In genomic region chr19:8321760-8322637, GRCh38 we compare ENCODE assay signal across 8 cellular contexts. TPM values are rescaled to one million over a fixed set of nuclear protein-coding genes. Genes with fewer than 3 reads are reported as not detected.
DNase-seq lines count a peak whose midpoint lies in the region; ATAC-seq and TF ChIP-seq lines count a peak whose summit lies in the region.

No MANE protein-coding gene starts in this region.

- H3K4me2 ChIP-seq in SU-DHL-6 (ENCODE audit: low read depth, low read length, poor library complexity, severe bottlenecking) (peak overlapping the region; percentile 59), osteoblast (ENCODE audit: insufficient read depth, low read length) (peak overlapping the region; percentile 96)

- TF ChIP-seq CTCF in SU-DHL-6 (IDR thresholded peaks at IDR 0.05; ENCODE audit: insufficient read depth, low read length, poor library complexity, severe bottlenecking) (no peak), fibroblast of mammary gland (conservative IDR thresholded peaks at IDR 0.05; ENCODE audit: control insufficient read depth, insufficient read depth, low read depth, low read length) (no peak), osteoblast (IDR thresholded peaks at IDR 0.05; ENCODE audit: extremely low read depth, low read depth, low read length) (no peak)

- no peaks in the 10 kb centered on the region for H3K9me2 ChIP-seq in SU-DHL-6 (replicated peaks; ENCODE audit: insufficient read depth, low read length)

- peak overlapping the region; percentile 95 for H3K4me3 ChIP-seq in SU-DHL-6 (ENCODE audit: insufficient read depth, low read length, poor library complexity, severe bottlenecking)
- peak overlapping the region; percentile 99 for H3K4me3 ChIP-seq in fibroblast of mammary gland (ENCODE audit: control insufficient read depth, low read depth, low read length)
- peak overlapping the region; percentile 96 for H3K4me3 ChIP-seq in osteoblast (ENCODE audit: insufficient read depth, low read length)

- peaks cover 25% of the 10 kb centered on the region for H3K4me1 ChIP-seq in osteoblast (ENCODE audit: insufficient read depth, low read length)

- H3K27me3 ChIP-seq in SU-DHL-6 (ENCODE audit: low read length) (no peaks in the 10 kb centered on the region), osteoblast (ENCODE audit: insufficient read depth, low read length) (no peaks in the 10 kb centered on the region)

- no peak overlapping the region for H2AFZ ChIP-seq in SU-DHL-6 (ENCODE audit: low read depth, low read length, severe bottlenecking)
- H2AFZ ChIP-seq in osteoblast (ENCODE audit: low read length): peak overlapping the region; percentile 65

- peaks cover 34% of the 10 kb centered on the region for H3K79me2 ChIP-seq in SU-DHL-6 (ENCODE audit: insufficient read depth, low read length)
- H3K79me2 ChIP-seq in osteoblast (ENCODE audit: insufficient read depth, low read length): peaks cover 43% of the 10 kb centered on the region

- H3F3A ChIP-seq in SU-DHL-6 (ENCODE audit: insufficient read depth): peaks cover 21% of the 10 kb centered on the region

- ATAC-seq in GM21367 (IDR thresholded peaks at IDR 0.05; ENCODE audit: unreplicated experiment): peak; percentile 15

- DNase-seq in fibroblast of mammary gland (ENCODE audit: low read depth): no peak
- DNase-seq in osteoblast (ENCODE audit: insufficient read length, low spot score, missing footprints): peak; percentile 78
- no peak for DNase-seq in stimulated activated CD4-positive, alpha-beta T cell treated with anti-CD3 and anti-CD28 coated beads, Interleukin-4, amount 100 ng/mL, for 4 hours
- DNase-seq in NCI-H187 treated with DMSO at 0.1 percent for 48 hours (lab: John Stamatoyannopoulos, UW): no peak
- no peak for DNase-seq in C1 segment of cervical spinal cord (lab: John Stamatoyannopoulos, UW)
- DNase-seq in NCI-H1694 (lab: John Stamatoyannopoulos, UW): no peak

- peak overlapping the region; percentile 41 for H3K27ac ChIP-seq in SU-DHL-6 (ENCODE audit: low read depth, low read length)
- H3K27ac ChIP-seq in osteoblast (ENCODE audit: low read depth, low read length): peak overlapping the region; percentile 83

- H4K20me1 ChIP-seq in SU-DHL-6 (ENCODE audit: low read depth, low read length): peaks cover 9% of the 10 kb centered on the region; the same call in 1 of the 2 replicates
- peaks cover 29% of the 10 kb centered on the region for H4K20me1 ChIP-seq in osteoblast (ENCODE audit: insufficient read depth, low read length)

- H3K9ac ChIP-seq in SU-DHL-6 (ENCODE audit: low read length): peak overlapping the region; percentile 92

- no peaks in the 10 kb centered on the region for H3K9me3 ChIP-seq in SU-DHL-6 (ENCODE audit: insufficient read depth, low read length)
- H3K9me3 ChIP-seq in osteoblast (ENCODE audit: low read depth, low read length): no peaks in the 10 kb centered on the region

- H3K36me3 ChIP-seq in SU-DHL-6 (ENCODE audit: low read length) (peaks cover 14% of the 10 kb centered on the region; the same call in 1 of the 2 replicates), osteoblast (ENCODE audit: insufficient read depth, low read length) (peaks cover 18% of the 10 kb centered on the region)

RNA-seq across cellular contexts. Expression of gene RPS28, which starts 0.7 kb away (rescaled TPM):
- total RNA-seq in osteoblast: 177 and 180 TPM in 2 replicates

RNA-seq across cellular contexts. Expression of gene NDUFA7, which starts 0.8 kb away (rescaled TPM):
- total RNA-seq in osteoblast: 9.0 and 18.3 TPM in 2 replicates

RNA-seq across cellular contexts. Expression of gene CD320, which starts 13.8 kb away (rescaled TPM):
- 18.6 and 22.8 TPM in 2 replicates for total RNA-seq in osteoblast

RNA-seq across cellular contexts. Expression of gene KANK3, which starts 21.1 kb away (rescaled TPM):
- 0.59 TPM in 1 of 2 replicates, not detected in the other for total RNA-seq in osteoblast

RNA-seq across cellular contexts. Expression of gene ANGPTL4, which starts 42.0 kb away (rescaled TPM):
- 1.1 and 1.2 TPM in 2 replicates for total RNA-seq in osteoblast
